9 cellular contexts compared by ENCODE assay signal in genomic region chr11:63906585-63906984, GRCh38. TPM values are rescaled to one million over a fixed set of nuclear protein-coding genes. Genes with fewer than 3 reads are reported as not detected.
DNase-seq lines count a peak whose midpoint lies in the region; ATAC-seq and FAIRE-seq lines count a peak whose summit lies in the region.
"Had no signal": no experiment of that assay in that cellular context is flagged by ENCODE, and none has a peak within 500 bp of the region (broad histone marks: within the 10 kb centered on the region; RNA-seq: fewer than 3 reads in every experiment).

No MANE protein-coding gene starts in this region.

- H3K27ac ChIP-seq in HUES64 (ENCODE audit: low read depth, low read length) (0 out of 2 replicates have a peak overlapping the region, but pooled peaks have one; percentile 18), right cardiac atrium (ENCODE audit: low read length) (no peak overlapping the region)

- H3K27me3 ChIP-seq in HUES64 (ENCODE audit: insufficient read depth, low read length) (no peaks in the 10 kb centered on the region), right cardiac atrium (ENCODE audit: control insufficient read depth, insufficient read depth) (no peaks in the 10 kb centered on the region)

- H3K4me1 ChIP-seq in HUES64 (ENCODE audit: insufficient read depth, low read length) (peaks cover 31% of the 10 kb centered on the region), right cardiac atrium (ENCODE audit: control insufficient read depth, insufficient read depth, low read length) (no peaks in the 10 kb centered on the region)

- intact Hi-C loops in right cardiac atrium (cut with DNase I), result no loop called here

- FAIRE-seq in RCC 7860 (lab: Jason Lieb, UNC), result no peak

- H3K9ac ChIP-seq in HUES64 (ENCODE audit: low read depth, low read length), result no peak overlapping the region

- ATAC-seq in GM19023 (IDR thresholded peaks at IDR 0.05; ENCODE audit: unreplicated experiment) (no peak), HG03469 (IDR thresholded peaks at IDR 0.05; ENCODE audit: unreplicated experiment) (no peak), right cardiac atrium (no peak)

- in situ Hi-C loops in ACHN (cut with HindIII; ENCODE audit: low pct_ligation_motif_present, low pct_unique_long_range_greater_than_20kb, low sequenced_read_pairs), result no loop called here

- DNase-seq in ACHN (peak; percentile 25), activated T-cell treated with anti-CD3 and anti-CD28 coated beads for 1 hour (ENCODE audit: low read depth) (peak; percentile 61), iPS-NIHi7 (ENCODE audit: extremely low spot score) (peak; percentile 61), RCC 7860 (ENCODE audit: low spot score) (no peak), right cardiac atrium (no peak)

- H3K4me3 ChIP-seq in HUES64 (ENCODE audit: low read length), result no peak overlapping the region
- H3K4me3 ChIP-seq in right cardiac atrium (ENCODE audit: low read length), result no peak overlapping the region

- no peaks in the 10 kb centered on the region for H3K9me3 ChIP-seq in HUES64 (ENCODE audit: insufficient read depth, low read depth, low read length)
- no peaks in the 10 kb centered on the region for H3K9me3 ChIP-seq in right cardiac atrium (ENCODE audit: control insufficient read depth, low read length)

- 89% methylated on average over 7 of the region's 7 CpGs for WGBS in HUES64
- WGBS in right cardiac atrium, result 87% methylated on average over 7 of the region's 7 CpGs

- peaks cover 50% of the 10 kb centered on the region for H3K36me3 ChIP-seq in HUES64 (ENCODE audit: insufficient read depth, low read length)

RNA-seq across cellular contexts. Expression of gene RCOR2, which starts 10.4 kb away (rescaled TPM):
- 55.5 TPM for polyA plus RNA-seq in HUES64 (2013, experiment 1 of 2)
- polyA plus RNA-seq in HUES64 (2013, experiment 2 of 2), result 56.6 TPM
- 10 to 100 TPM in 1 of 4 donors, 1 to 10 TPM in 3; 1.6 to 10.1 (median 8.7) TPM for total RNA-seq in right cardiac atrium
- 3.2 TPM for polyA plus RNA-seq in right cardiac atrium
- total RNA-seq: T-helper 1 cell treated with Interleukin-12 subunit alpha and Interleukin-12 subunit beta and Interleukin-4 antibody, amounts not matched to agents 30 ng/mL and 1 ng/mL, for 36 hours had no signal

RNA-seq across cellular contexts. Expression of gene NAA40, which starts 32.2 kb away (rescaled TPM):
- polyA plus RNA-seq in HUES64 (2013, experiment 1 of 2), result 28.0 TPM
- polyA plus RNA-seq in HUES64 (2013, experiment 2 of 2), result 22.5 TPM
- 10 to 100 TPM; 27.4 to 47.6 (median 29.2) TPM for total RNA-seq in right cardiac atrium
- 20.1 TPM for polyA plus RNA-seq in right cardiac atrium

Comparison
In these comparisons a context has a peak if more than half of its experiments do, and no peak if none do; other contexts are left out.
1. DNase-seq: peak in ACHN (single experiment), activated T-cell treated with anti-CD3 and anti-CD28 coated beads for 1 hour (single experiment) and iPS-NIHi7 (single experiment); none in RCC 7860 (single experiment) and right cardiac atrium (0 of 3).